20 cellular contexts compared by ENCODE assay signal in genomic region chr15:36361351-36361870, GRCh38.
DNase-seq lines count a peak whose midpoint lies in the region; ATAC-seq and TF ChIP-seq lines count a peak whose summit lies in the region.
"Had no signal": no experiment of that assay in that cellular context is flagged by ENCODE, and none has a peak within 500 bp of the region (broad histone marks: within the 10 kb centered on the region; RNA-seq: fewer than 3 reads in every experiment).

No MANE protein-coding gene starts in this region.

- no peak for ATAC-seq in HCT116
- ATAC-seq: heart left ventricle; natural killer cell treated with Interleukin-12 subunit alpha and Interleukin-12 subunit beta and Interleukin-15 and Interleukin-18, amount 100 ng/mL, for 72 hours; stimulated activated memory B cell treated with anti-CD40 and anti-IgM and Interleukin-4, amounts not matched to agents 10 μg/mL and 1 μg/mL and 100 μg/mL, for 72 hours; T-helper 17 cell had no signal

- H3K9me2 ChIP-seq in HCT116 (ENCODE audit: insufficient read depth) = no peaks in the 10 kb centered on the region

- H3K36me3 ChIP-seq in HCT116 (ENCODE audit: control insufficient read depth in 1 of 2, insufficient read depth in 2 of 2, low read length in 2 of 2) = no peaks in the 10 kb centered on the region
- H3K36me3 ChIP-seq in adipocyte (ENCODE audit: control insufficient read depth, insufficient read depth, low read length, severe bottlenecking) = no peaks in the 10 kb centered on the region
- H3K36me3 ChIP-seq: BLaER1 treated with 17β-estradiol and CSF1 and Interleukin-3, amounts not matched to agents 10 nM and 100 nM; heart left ventricle; tibial artery had no signal

- H3K4me1 ChIP-seq in HCT116 (ENCODE audit: control insufficient read depth in 1 of 2, insufficient read depth in 2 of 2, low read length in 2 of 2) (peaks cover 7 to 53% of the 10 kb centered on the region in 2 experiments), adipocyte (ENCODE audit: control insufficient read depth, insufficient read depth, low read length) (peaks cover 77% of the 10 kb centered on the region)

- H3K4me3 Mint-ChIP-seq in activated CD4-positive, alpha-beta memory T cell treated with anti-CD3 and anti-CD28 coated beads for 36 hours = no peak overlapping the region
- H3K4me3 Mint-ChIP-seq: activated B cell treated with CpG ODN at 0.5 μM for 24 hours; activated T-helper 1 cell treated with anti-CD3 and anti-CD28 coated beads, Interleukin-12 subunit alpha, Interleukin-12 subunit beta, Interleukin-2, Interleukin-4 antibody, amounts not matched to agents 30 ng/mL and 10 ng/mL and 1 ng/mL, durations not matched to agents 14 hours and 24 hours and 36 hours; IgD-negative memory B cell; natural killer cell treated with Interleukin-12 subunit alpha and Interleukin-12 subunit beta and Interleukin-15 and Interleukin-18, amount 100 ng/mL, for 72 hours; stimulated activated memory B cell treated with anti-CD40 and anti-IgM and Interleukin-4, amounts not matched to agents 10 μg/mL and 1 μg/mL and 100 μg/mL, for 72 hours; T-helper 17 cell had no signal

- intact Hi-C loops in HCT116 (cut with micrococcal nuclease) = no loop called here
- intact Hi-C loops in activated CD4-positive, alpha-beta memory T cell treated with anti-CD3 and anti-CD28 coated beads for 36 hours (cut with micrococcal nuclease) = no loop called here

- no peaks in the 10 kb centered on the region for H4K20me1 ChIP-seq in HCT116 (ENCODE audit: insufficient read depth)
- H4K20me1 ChIP-seq: BLaER1 treated with 17β-estradiol and CSF1 and Interleukin-3, amounts not matched to agents 10 nM and 100 nM had no signal

- CTCF ChIA-PET in HCT116 (lab: Charles Lee) = no interaction called here
- CTCF ChIA-PET in activated CD4-positive, alpha-beta memory T cell treated with anti-CD3 and anti-CD28 coated beads for 36 hours (lab: Charles Lee) = no interaction called here

- H3K9ac ChIP-seq in HCT116 (ENCODE audit: low read length) = no peak overlapping the region
- no peak overlapping the region for H3K9ac ChIP-seq in adipocyte (ENCODE audit: low read length)
- H3K9ac ChIP-seq: BLaER1 treated with 17β-estradiol and CSF1 and Interleukin-3, amounts not matched to agents 10 nM and 100 nM had no signal

- H3K4me2 ChIP-seq in HCT116 (ENCODE audit: low read length) = no peak overlapping the region
- H3K4me2 ChIP-seq: BLaER1 treated with 17β-estradiol and CSF1 and Interleukin-3, amounts not matched to agents 10 nM and 100 nM had no signal

- TF ChIP-seq CTCF in HCT116 (IDR thresholded peaks at IDR 0.05 in 2 of 3, conservative IDR thresholded peaks at IDR 0.05 in 1 of 3; ENCODE audit: borderline replicate concordance in 1 of 3, insufficient read depth in 1 of 3, low read depth in 2 of 3, low read length in 2 of 3) (no peak), fibroblast of mammary gland (conservative IDR thresholded peaks at IDR 0.05; ENCODE audit: control insufficient read depth, insufficient read depth, low read depth, low read length) (no peak)

- no peaks in the 10 kb centered on the region for H3K79me2 ChIP-seq in HCT116 (ENCODE audit: insufficient read depth, low read length)

- no TSS peak for BruUV-seq in HCT116 (replicated peaks; lab: Mats Ljungman, UMichigan)

- POLR2A ChIA-PET in HCT116 (lab: Charles Lee) = no interaction called here
- POLR2A ChIA-PET in activated CD4-positive, alpha-beta memory T cell treated with anti-CD3 and anti-CD28 coated beads for 36 hours (lab: Charles Lee) = no interaction called here

- no peak for TF ChIP-seq POLR2A in HCT116 (IDR thresholded peaks at IDR 0.05; ENCODE audit: borderline replicate concordance, extremely low read depth, insufficient read depth, insufficient read length)

- H3K4me3 ChIP-seq in HCT116 (replicated peaks in 1 of 2; ENCODE audit: low read depth in 1 of 2, low read length in 2 of 2) (no peak overlapping the region), adipocyte (ENCODE audit: low read length) (no peak overlapping the region), fibroblast of mammary gland (ENCODE audit: control insufficient read depth, low read depth, low read length) (no peak overlapping the region)
- H3K4me3 ChIP-seq: BLaER1 treated with 17β-estradiol and CSF1 and Interleukin-3, amounts not matched to agents 10 nM and 100 nM; heart left ventricle; tibial artery had no signal

- H3K27me3 ChIP-seq in HCT116 (ENCODE audit: insufficient read depth, low read length) = no peaks in the 10 kb centered on the region
- no peaks in the 10 kb centered on the region for H3K27me3 ChIP-seq in adipocyte (replicated peaks; ENCODE audit: control insufficient read depth, insufficient read depth, low read length)
- H3K27me3 ChIP-seq: BLaER1 treated with 17β-estradiol and CSF1 and Interleukin-3, amounts not matched to agents 10 nM and 100 nM; heart left ventricle; tibial artery had no signal

- no peaks in the 10 kb centered on the region for H3K36me3 Mint-ChIP-seq in activated CD4-positive, alpha-beta memory T cell treated with anti-CD3 and anti-CD28 coated beads for 36 hours
- H3K36me3 Mint-ChIP-seq: IgD-negative memory B cell; natural killer cell treated with Interleukin-12 subunit alpha and Interleukin-12 subunit beta and Interleukin-15 and Interleukin-18, amount 100 ng/mL, for 72 hours; stimulated activated memory B cell treated with anti-CD40 and anti-IgM and Interleukin-4, amounts not matched to agents 10 μg/mL and 1 μg/mL and 100 μg/mL, for 72 hours had no signal

- no peaks in the 10 kb centered on the region for H3K9me3 Mint-ChIP-seq in activated CD4-positive, alpha-beta memory T cell treated with anti-CD3 and anti-CD28 coated beads for 36 hours
- H3K9me3 Mint-ChIP-seq: activated B cell treated with CpG ODN at 0.5 μM for 24 hours; activated T-helper 1 cell treated with anti-CD3 and anti-CD28 coated beads, Interleukin-12 subunit alpha, Interleukin-12 subunit beta, Interleukin-2, Interleukin-4 antibody, amounts not matched to agents 30 ng/mL and 10 ng/mL and 1 ng/mL, durations not matched to agents 14 hours and 24 hours and 36 hours; stimulated activated memory B cell treated with anti-CD40 and anti-IgM and Interleukin-4, amounts not matched to agents 10 μg/mL and 1 μg/mL and 100 μg/mL, for 72 hours had no signal

- RAD21 ChIA-PET in HCT116 (lab: Charles Lee; ENCODE audit: low non-redundant PET in 1 of 2, low total read pairs in 2 of 2, uncharacterized antibody in 2 of 2, unreplicated experiment in 2 of 2) = no interaction called here

- H3K4me1 Mint-ChIP-seq in activated CD4-positive, alpha-beta memory T cell treated with anti-CD3 and anti-CD28 coated beads for 36 hours (ENCODE audit: low read depth) = no peaks in the 10 kb centered on the region
- H3K4me1 Mint-ChIP-seq: activated B cell treated with CpG ODN at 0.5 μM for 24 hours; IgD-negative memory B cell; stimulated activated memory B cell treated with anti-CD40 and anti-IgM and Interleukin-4, amounts not matched to agents 10 μg/mL and 1 μg/mL and 100 μg/mL, for 72 hours; T-helper 17 cell had no signal

- no peaks in the 10 kb centered on the region for H3K27me3 Mint-ChIP-seq in activated CD4-positive, alpha-beta memory T cell treated with anti-CD3 and anti-CD28 coated beads for 36 hours
- H3K27me3 Mint-ChIP-seq: activated B cell treated with CpG ODN at 0.5 μM for 24 hours; IgD-negative memory B cell; natural killer cell treated with Interleukin-12 subunit alpha and Interleukin-12 subunit beta and Interleukin-15 and Interleukin-18, amount 100 ng/mL, for 72 hours; stimulated activated memory B cell treated with anti-CD40 and anti-IgM and Interleukin-4, amounts not matched to agents 10 μg/mL and 1 μg/mL and 100 μg/mL, for 72 hours; T-helper 17 cell had no signal

- DNase-seq in HCT116 (ENCODE audit: low read depth, low spot score) = no peak
- peak; percentile 58 for DNase-seq in adipocyte (ENCODE audit: low read depth)
- peak; percentile 63 for DNase-seq in fibroblast of mammary gland (ENCODE audit: low read depth)
- DNase-seq in renal cortical epithelial cell (ENCODE audit: low read depth) = peak; percentile 13
- no peak for DNase-seq in KG1 (lab: John Stamatoyannopoulos, UW)
- no peak for DNase-seq in NCI-H187 treated with DMSO at 0.1 percent for 48 hours (lab: John Stamatoyannopoulos, UW)
- no peak for DNase-seq in activated CD4-positive, alpha-beta memory T cell treated with anti-CD3 and anti-CD28 coated beads for 36 hours
- DNase-seq: activated B cell treated with CpG ODN at 0.5 μM for 24 hours; activated CD8-positive, alpha-beta memory T cell treated with anti-CD3 and anti-CD28 coated beads for 24 hours; amygdala; heart left ventricle; NCI-H2171 treated with DMSO at 0.1 percent for 48 hours; T-helper 17 cell; tibial artery had no signal

- H3K27ac ChIP-seq in HCT116 (ENCODE audit: low read depth, low read length) = no peak overlapping the region
- H3K27ac ChIP-seq: BLaER1 treated with 17β-estradiol and CSF1 and Interleukin-3, amounts not matched to agents 10 nM and 100 nM; epithelial cell of prostate; heart left ventricle; tibial artery had no signal

- no peak overlapping the region for H3K27ac Mint-ChIP-seq in activated CD4-positive, alpha-beta memory T cell treated with anti-CD3 and anti-CD28 coated beads for 36 hours
- H3K27ac Mint-ChIP-seq: activated B cell treated with CpG ODN at 0.5 μM for 24 hours; activated T-helper 1 cell treated with anti-CD3 and anti-CD28 coated beads, Interleukin-12 subunit alpha, Interleukin-12 subunit beta, Interleukin-2, Interleukin-4 antibody, amounts not matched to agents 30 ng/mL and 10 ng/mL and 1 ng/mL, durations not matched to agents 14 hours and 24 hours and 36 hours; IgD-negative memory B cell; natural killer cell treated with Interleukin-12 subunit alpha and Interleukin-12 subunit beta and Interleukin-15 and Interleukin-18, amount 100 ng/mL, for 72 hours; stimulated activated memory B cell treated with anti-CD40 and anti-IgM and Interleukin-4, amounts not matched to agents 10 μg/mL and 1 μg/mL and 100 μg/mL, for 72 hours; T-helper 17 cell had no signal

- no peak for TF ChIP-seq RAD21 in HCT116 (IDR thresholded peaks at IDR 0.05; ENCODE audit: low read depth)

- peak overlapping the region; percentile 42 for H2AFZ ChIP-seq in HCT116 (ENCODE audit: low read depth, low read length, poor library complexity, severe bottlenecking)

- H3K9me3 ChIP-seq in HCT116 (ENCODE audit: control insufficient read depth in 1 of 2, insufficient read depth in 1 of 2, low read depth in 1 of 2, low read length in 2 of 2) = no peaks in the 10 kb centered on the region
- no peaks in the 10 kb centered on the region for H3K9me3 ChIP-seq in adipocyte (ENCODE audit: control insufficient read depth, low read length)
- H3K9me3 ChIP-seq: heart left ventricle, tibial artery had no signal

TF ChIP-seq in HCT116, 20 proteins besides CTCF, POLR2A, EP300 and RAD21 (continues in another document):
- TF ChIP-seq CEBPB (IDR thresholded peaks at IDR 0.05; ENCODE audit: low read depth) (no peak), ELF1 (IDR thresholded peaks at IDR 0.05; ENCODE audit: borderline replicate concordance, low read depth) (no peak)

Comparison
In these comparisons a context has a peak if more than half of its experiments do, and no peak if none do; other contexts are left out.
1. DNase-seq: peak in adipocyte (single experiment), fibroblast of mammary gland (single experiment) and renal cortical epithelial cell (single experiment); none in HCT116 (single experiment), KG1 (single experiment), NCI-H187 treated with DMSO at 0.1 percent for 48 hours (single experiment) and activated CD4-positive, alpha-beta memory T cell treated with anti-CD3 and anti-CD28 coated beads for 36 hours (single experiment).